ENCODE assay signal across 8 cellular contexts in genomic region chr19:14529254-14530004, GRCh38. TPM values are rescaled to one million over a fixed set of nuclear protein-coding genes. Genes with fewer than 3 reads are reported as not detected.
A peak's percentile ranks its signal among the peaks of the same experiment; 100 is the strongest.
DNase-seq lines count a peak whose midpoint lies in the region; ATAC-seq, FAIRE-seq and TF ChIP-seq lines count a peak whose summit lies in the region.

TSS of gene TECR (plus strand) at chr19:14529594. CDS start at chr19:14529697, 103 bp downstream.

- H3K27ac ChIP-seq in OCI-LY3 (ENCODE audit: low read length) = peak within 1 kb of the TSS; percentile 72

- H3K4me3 Mint-ChIP-seq in mesothelial cell of epicardium = peak within 1 kb of the TSS; percentile 95

- peaks cover 11% of the 10 kb centered on the region for H3K4me1 ChIP-seq in OCI-LY3 (ENCODE audit: low read length)

- H3K4me1 Mint-ChIP-seq in mesothelial cell of epicardium = peaks cover 29% of the 10 kb centered on the region

- DNase-seq in D341Med (ENCODE audit: low spot score) = peak; percentile 97
- peak; percentile 88 for DNase-seq in HuH-7 (ENCODE audit: low spot score)
- peak; percentile 100 for DNase-seq in activated CD8-positive, alpha-beta memory T cell treated with anti-CD3 and anti-CD28 coated beads, Interleukin-2, amount 50 U/mL, for 48 hours
- peak; percentile 97 to 98 for DNase-seq in mesothelial cell of epicardium (ENCODE audit: low spot score in 2 of 2, unreplicated experiment in 2 of 2)
- peak; percentile 100 for DNase-seq in stimulated activated CD8-positive, alpha-beta memory T cell treated with anti-CD3 and anti-CD28 coated beads, Interleukin-15, amount 100 ng/mL, for 48 hours (ENCODE audit: low read depth in 2 of 2)

- no peaks in the 10 kb centered on the region for H3K27me3 ChIP-seq in OCI-LY3 (ENCODE audit: low read depth, low read length)

- H3K36me3 Mint-ChIP-seq in mesothelial cell of epicardium = peaks cover 3% of the 10 kb centered on the region

- H3K9me3 ChIP-seq in OCI-LY3 (ENCODE audit: insufficient read depth, low read length) = no peaks in the 10 kb centered on the region

- H3K36me3 ChIP-seq in OCI-LY3 (replicated peaks; ENCODE audit: low read depth, low read length) = peaks cover 17% of the 10 kb centered on the region

- H3K27ac Mint-ChIP-seq in mesothelial cell of epicardium = peak within 1 kb of the TSS; percentile 96

- FAIRE-seq in endometrium (lab: Jason Lieb, UNC) = peak; percentile 97

- peak within 1 kb of the TSS; percentile 80 for H3K9ac ChIP-seq in OCI-LY3 (ENCODE audit: low read length)

- no peaks in the 10 kb centered on the region for H3K9me3 Mint-ChIP-seq in mesothelial cell of epicardium

- H3K4me3 ChIP-seq in OCI-LY3 (ENCODE audit: low read length) = peak within 1 kb of the TSS; percentile 87

- peak within 1 kb of the TSS; percentile 73 for H3K4me2 ChIP-seq in OCI-LY3 (ENCODE audit: low read length)

- peaks cover 46% of the 10 kb centered on the region for H3K79me2 ChIP-seq in OCI-LY3 (ENCODE audit: low read length)

- H4K20me1 ChIP-seq in OCI-LY3 (ENCODE audit: insufficient read depth, low read length) = peaks cover 10% of the 10 kb centered on the region

- H2AFZ ChIP-seq in OCI-LY3 (ENCODE audit: low read depth, low read length) = peak within 1 kb of the TSS; percentile 59; the same call in 1 of the 2 replicates

- no peaks in the 10 kb centered on the region for H3K27me3 Mint-ChIP-seq in mesothelial cell of epicardium (ENCODE audit: low read depth)

- no peak for TF ChIP-seq CTCF in OCI-LY3 (IDR thresholded peaks at IDR 0.05; ENCODE audit: low read depth, low read length)
- peak; percentile 8 for TF ChIP-seq CTCF in mesothelial cell of epicardium (IDR thresholded peaks at IDR 0.05; ENCODE audit: unreplicated experiment)

- ATAC-seq in GM21515 (IDR thresholded peaks at IDR 0.05; ENCODE audit: unreplicated experiment) = peak; percentile 93

RNA-seq across cellular contexts. Expression of gene TECR, which starts in this region (rescaled TPM):
- 111 to 116 TPM (median 115 TPM) in 3 replicates for total RNA-seq in mesothelial cell of epicardium

Comparison
In these comparisons a context has a peak if more than half of its experiments do, and no peak if none do; other contexts are left out.
1. Peak in every context shown above with its lines: DNase-seq, ATAC-seq, H3K4me3 ChIP-seq and H3K27ac ChIP-seq.